In genomic region chr9:34381323-34381722, GRCh38 we compare ENCODE assay signal across 8 cellular contexts. TPM values are rescaled to one million over a fixed set of nuclear protein-coding genes. Genes with fewer than 3 reads are reported as not detected.
DNase-seq lines count a peak whose midpoint lies in the region; TF ChIP-seq lines count a peak whose summit lies in the region.

No MANE protein-coding gene starts in this region.

- TF ChIP-seq CTCF in Caco-2 (IDR thresholded peaks at IDR 0.05; ENCODE audit: insufficient read depth in 1 of 2, low read depth in 1 of 2, low read length in 1 of 2, severe bottlenecking in 1 of 2, unreplicated experiment in 1 of 2) (no peak), fibroblast of mammary gland (conservative IDR thresholded peaks at IDR 0.05; ENCODE audit: control insufficient read depth, insufficient read depth, low read depth, low read length) (no peak)

- CTCF ChIA-PET in Caco-2 (lab: Charles Lee) = no interaction called here

- H3K4me1 ChIP-seq in Caco-2 = peaks cover 11% of the 10 kb centered on the region

- H3K9me3 ChIP-seq in Caco-2 = no peaks in the 10 kb centered on the region

- DNase-seq in Caco-2 (no peak), NCI-H69 (lab: John Stamatoyannopoulos, UW) (peak; percentile 62), fibroblast of mammary gland (ENCODE audit: low read depth) (no peak), nucleus accumbens (lab: John Stamatoyannopoulos, UW) (peak in 32 of 56 donors; percentile 14 to 74 (median 46)), LoVo (ENCODE audit: low spot score) (no peak), cerebellar cortex (ENCODE audit: low spot score) (no peak), dedifferentiated amniotic fluid mesenchymal stem cell (ENCODE audit: extremely low spot score) (no peak), NOMO-1 (lab: John Stamatoyannopoulos, UW; ENCODE audit: unreplicated experiment in 2 of 2) (no peak)

- peaks cover 22% of the 10 kb centered on the region for H3K4me1 Mint-ChIP-seq in Caco-2 (ENCODE audit: low read depth, unreplicated experiment)

- H3K36me3 Mint-ChIP-seq in Caco-2 (ENCODE audit: insufficient read depth, unreplicated experiment) = no peaks in the 10 kb centered on the region

- H3K4me3 ChIP-seq in Caco-2 (ENCODE audit: low read depth, low read length) (no peak overlapping the region; the same call in 1 of the 2 replicates), fibroblast of mammary gland (ENCODE audit: control insufficient read depth, low read depth, low read length) (peak overlapping the region; percentile 52)

- H3K4me3 Mint-ChIP-seq in Caco-2 (ENCODE audit: unreplicated experiment) = peak overlapping the region; percentile 49

- no peaks in the 10 kb centered on the region for H3K27me3 ChIP-seq in Caco-2 (replicated peaks; ENCODE audit: control insufficient read depth, insufficient read depth, low read length)

- H3K27me3 Mint-ChIP-seq in Caco-2 (ENCODE audit: insufficient read depth, unreplicated experiment) = no peaks in the 10 kb centered on the region

- BruUV-seq in Caco-2 (replicated peaks; lab: Mats Ljungman, UMichigan) = no TSS peak

- no peak overlapping the region for H3K27ac Mint-ChIP-seq in Caco-2 (ENCODE audit: unreplicated experiment)

- no peaks in the 10 kb centered on the region for H3K9me3 Mint-ChIP-seq in Caco-2 (ENCODE audit: unreplicated experiment)

- intact Hi-C loops in Caco-2 (cut with micrococcal nuclease; ENCODE audit: unreplicated experiment) = no loop called here

- H3K36me3 ChIP-seq in Caco-2 (ENCODE audit: control insufficient read depth, insufficient read depth, low read length) = no peaks in the 10 kb centered on the region

- POLR2A ChIA-PET in Caco-2 (lab: Charles Lee) = no interaction called here

RNA-seq across cellular contexts. Expression of gene MYORG, which starts 4.6 kb away (rescaled TPM):
- 33.4 and 37.3 TPM in 2 replicates for total RNA-seq in Caco-2 (2022)

RNA-seq across cellular contexts. Expression of gene NUDT2, which starts 52.0 kb away (rescaled TPM):
- 14.4 and 15.0 TPM in 2 replicates for total RNA-seq in Caco-2 (2022)

RNA-seq across cellular contexts. Expression of gene KIF24, which starts 52.3 kb away (rescaled TPM):
- total RNA-seq in Caco-2 (2022) = 3.9 and 4.4 TPM in 2 replicates

Comparison
In these comparisons a context has a peak if more than half of its experiments do, and no peak if none do; other contexts are left out.
1. DNase-seq: peak in NCI-H69 (single experiment) and nucleus accumbens (32 of 56); none in Caco-2 (0 of 2), fibroblast of mammary gland (single experiment), LoVo (single experiment), cerebellar cortex (single experiment), dedifferentiated amniotic fluid mesenchymal stem cell (single experiment) and NOMO-1 (0 of 2).